ENCODE assay signal across 10 cellular contexts in genomic region chr3:177427540-177427939, GRCh38.
DNase-seq lines count a peak whose midpoint lies in the region; ATAC-seq, FAIRE-seq and TF ChIP-seq lines count a peak whose summit lies in the region.
"Had no signal": no experiment of that assay in that cellular context is flagged by ENCODE, and none has a peak within 500 bp of the region (broad histone marks: within the 10 kb centered on the region; RNA-seq: fewer than 3 reads in every experiment).

No MANE protein-coding gene starts in this region.

- H3K4me1 ChIP-seq in osteoblast (ENCODE audit: insufficient read depth, low read length) (peaks cover 18% of the 10 kb centered on the region), pancreas (peaks cover 5 to 10% (median 8%) of the 10 kb centered on the region in 3 donors)

- intact Hi-C loops in pancreas (cut with DNase I): no loop called here
- intact Hi-C loops in Right ventricle myocardium inferior (cut with DNase I): no loop called here

- no peaks in the 10 kb centered on the region for H3K79me2 ChIP-seq in osteoblast (ENCODE audit: insufficient read depth, low read length)

- H3K4me3 ChIP-seq in osteoblast (ENCODE audit: insufficient read depth, low read length) (no peak overlapping the region), pancreas (no peak overlapping the region)
- H3K4me3 ChIP-seq: right atrium auricular region had no signal

- POLR2A ChIA-PET in activated CD4-positive, alpha-beta memory T cell treated with anti-CD3 and anti-CD28 coated beads, Interleukin-2, amount 10 ng/mL, durations not matched to agents 7 days and 5 days (lab: Charles Lee): interaction anchor here (0.6 to 2.5 kb wide), 8 partner anchors 22 to 466 kb away, joined by 3 to 19 read pairs (median 6); partner anchors contain the start of gene TBL1XR1

- H3K27me3 Mint-ChIP-seq in activated CD4-positive, alpha-beta memory T cell treated with anti-CD3 and anti-CD28 coated beads, Interleukin-2, amount 10 ng/mL, durations not matched to agents 7 days and 5 days: peaks cover 6% of the 10 kb centered on the region

- peak; percentile 5 for ATAC-seq in HG03066 (IDR thresholded peaks at IDR 0.05; ENCODE audit: low read depth, unreplicated experiment)
- ATAC-seq in pancreas: no peak
- no peak for ATAC-seq in Right ventricle myocardium inferior

- H3K4me2 ChIP-seq in osteoblast (ENCODE audit: insufficient read depth, low read length): no peak overlapping the region

- H3K36me3 Mint-ChIP-seq in activated CD4-positive, alpha-beta memory T cell treated with anti-CD3 and anti-CD28 coated beads, Interleukin-2, amount 10 ng/mL, durations not matched to agents 7 days and 5 days (ENCODE audit: low read depth): no peaks in the 10 kb centered on the region

- H3K4me3 Mint-ChIP-seq in activated CD4-positive, alpha-beta memory T cell treated with anti-CD3 and anti-CD28 coated beads, Interleukin-2, amount 10 ng/mL, durations not matched to agents 7 days and 5 days: peak overlapping the region; percentile 56

- H3K27me3 ChIP-seq in osteoblast (ENCODE audit: insufficient read depth, low read length): no peaks in the 10 kb centered on the region
- no peaks in the 10 kb centered on the region for H3K27me3 ChIP-seq in pancreas
- H3K27me3 ChIP-seq: right atrium auricular region had no signal

- CTCF ChIA-PET in activated CD4-positive, alpha-beta memory T cell treated with anti-CD3 and anti-CD28 coated beads, Interleukin-2, amount 10 ng/mL, durations not matched to agents 7 days and 5 days (lab: Charles Lee): no interaction called here

- no peak overlapping the region for H3K27ac ChIP-seq in osteoblast (ENCODE audit: low read depth, low read length)
- no peak overlapping the region for H3K27ac ChIP-seq in pancreas
- H3K27ac ChIP-seq: right atrium auricular region had no signal

- peak overlapping the region; percentile 73 for H3K27ac Mint-ChIP-seq in activated CD4-positive, alpha-beta memory T cell treated with anti-CD3 and anti-CD28 coated beads, Interleukin-2, amount 10 ng/mL, durations not matched to agents 7 days and 5 days

- peak overlapping the region; percentile 24 for H2AFZ ChIP-seq in osteoblast (ENCODE audit: low read length)

- DNase-seq in SIG-M5 treated with dmso at 0.1 percent for 504 hours (lab: John Stamatoyannopoulos, UW; ENCODE audit: unreplicated experiment) (peak; percentile 41), SIG-M5 (lab: John Stamatoyannopoulos, UW) (no peak), osteoblast (ENCODE audit: insufficient read length, low spot score, missing footprints) (no peak), NCI-H526 treated with DMSO at 0.1 percent for 48 hours (lab: John Stamatoyannopoulos, UW) (no peak), pancreas (no peak), Right ventricle myocardium inferior (ENCODE audit: missing footprints) (no peak)
- DNase-seq in activated CD4-positive, alpha-beta memory T cell treated with anti-CD3 and anti-CD28 coated beads, Interleukin-2, amount 10 ng/mL, durations not matched to agents 7 days and 5 days: peak; percentile 26

- H3K9me3 Mint-ChIP-seq in activated CD4-positive, alpha-beta memory T cell treated with anti-CD3 and anti-CD28 coated beads, Interleukin-2, amount 10 ng/mL, durations not matched to agents 7 days and 5 days: no peaks in the 10 kb centered on the region

- TF ChIP-seq CTCF in osteoblast (IDR thresholded peaks at IDR 0.05; ENCODE audit: extremely low read depth, low read depth, low read length): no peak
- TF ChIP-seq CTCF in pancreas (IDR thresholded peaks at IDR 0.05): no peak

- H3K9me3 ChIP-seq in osteoblast (ENCODE audit: low read depth, low read length) (no peaks in the 10 kb centered on the region), pancreas (no peaks in the 10 kb centered on the region)
- H3K9me3 ChIP-seq: right atrium auricular region had no signal

- peaks cover 24% of the 10 kb centered on the region for H3K4me1 Mint-ChIP-seq in activated CD4-positive, alpha-beta memory T cell treated with anti-CD3 and anti-CD28 coated beads, Interleukin-2, amount 10 ng/mL, durations not matched to agents 7 days and 5 days

- 45 to 46% methylated on average over 1 of the region's 1 CpG for whole genome bisulfite sequencing in pancreas, 2 donors

- H4K20me1 ChIP-seq in osteoblast (ENCODE audit: insufficient read depth, low read length): no peaks in the 10 kb centered on the region

- H3K36me3 ChIP-seq in osteoblast (ENCODE audit: insufficient read depth, low read length) (no peaks in the 10 kb centered on the region), pancreas (no peaks in the 10 kb centered on the region)
- H3K36me3 ChIP-seq: right atrium auricular region had no signal

- FAIRE-seq in pancreas (lab: Jason Lieb, UNC): no peak
- FAIRE-seq: A204.1 had no signal

Comparison
In these comparisons a context has a peak if more than half of its experiments do, and no peak if none do; other contexts are left out.
1. DNase-seq: peak in SIG-M5 treated with dmso at 0.1 percent for 504 hours (single experiment) and activated CD4-positive, alpha-beta memory T cell treated with anti-CD3 and anti-CD28 coated beads, Interleukin-2, amount 10 ng/mL, durations not matched to agents 7 days and 5 days (single experiment); none in SIG-M5 (single experiment), osteoblast (single experiment), NCI-H526 treated with DMSO at 0.1 percent for 48 hours (single experiment), pancreas (0 of 6) and Right ventricle myocardium inferior (single experiment).